In the genomic region with DNA sequence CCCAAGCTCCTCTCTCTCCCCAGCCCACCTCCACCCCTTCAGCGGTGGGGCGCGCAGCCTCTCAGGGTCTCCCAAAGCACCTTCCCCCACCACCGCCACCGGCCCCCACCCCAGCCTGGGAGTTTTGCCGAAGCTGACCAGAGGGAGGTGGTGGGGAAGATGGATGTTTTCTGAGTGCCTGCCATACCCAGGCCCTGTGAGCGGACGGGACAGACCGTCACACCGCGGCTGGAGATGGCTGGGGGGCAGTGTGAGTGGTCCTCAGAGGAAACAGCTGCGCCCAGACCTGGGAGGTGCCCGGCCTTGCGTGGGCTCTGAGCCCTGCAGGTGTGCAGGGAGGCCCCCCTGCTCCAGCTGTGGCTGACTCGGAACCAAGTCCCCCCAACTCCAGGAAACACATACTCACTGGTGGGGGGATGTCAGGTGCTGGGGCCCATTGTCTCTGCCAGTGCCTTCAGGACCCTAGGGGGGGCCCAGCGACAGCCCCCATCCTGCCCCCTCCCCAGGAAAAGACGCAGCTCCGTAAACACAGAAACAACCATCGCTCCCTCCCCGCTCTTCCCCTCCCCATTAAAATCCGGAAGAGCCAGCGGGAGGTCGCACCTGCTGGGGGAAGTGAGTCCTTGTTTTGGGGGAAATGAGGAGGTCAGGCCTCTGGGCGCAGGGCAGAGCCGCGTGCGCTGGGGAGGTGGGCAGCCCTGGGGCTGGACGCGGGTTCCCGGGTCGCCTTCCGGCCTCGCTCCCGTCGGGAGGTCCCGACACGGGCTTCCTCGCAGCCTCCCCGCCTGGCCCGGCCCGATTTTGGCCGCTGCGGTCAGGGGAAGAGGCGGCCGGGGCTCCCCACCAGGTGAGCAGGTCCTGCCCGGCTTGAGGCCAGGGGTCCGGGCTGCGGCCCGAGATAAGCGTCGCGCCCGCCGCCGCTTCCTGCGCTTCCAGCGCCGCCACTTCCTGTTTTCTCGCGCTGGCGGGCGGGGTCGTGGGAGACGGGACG, we compare ENCODE assay signal across 8 cellular contexts. TPM values are rescaled to one million over a fixed set of nuclear protein-coding genes. Genes with fewer than 3 reads are reported as not detected.
DNase-seq lines count a peak whose midpoint lies in the region; TF ChIP-seq lines count a peak whose summit lies in the region.

No MANE protein-coding gene starts in this region.

- CTCF ChIA-PET in AG04449 (lab: Yijun Ruan, JAX) = interaction anchor here (0.7 to 4.6 kb wide), 6 partner anchors 11 to 504 kb away, joined by 3 to 54 read pairs (median 10); partner anchors contain the start of genes SAMD10 and TCEA2

- peak overlapping the region; percentile 40 for H3K4me3 ChIP-seq in AG04449 (ENCODE audit: low read depth, low read length)

- DNase-seq in AG04449 (ENCODE audit: low read depth, low spot score) (no peak), lung microvascular endothelial cell (ENCODE audit: low read depth in 2 of 2) (peak; percentile 56 to 92), glomerular visceral epithelial cell (ENCODE audit: extremely low spot score) (no peak), middle frontal gyrus (ENCODE audit: extremely low spot score, low spot score) (no peak), SKM-1 (lab: John Stamatoyannopoulos, UW; ENCODE audit: unreplicated experiment) (no peak), NCI-H1694 (lab: John Stamatoyannopoulos, UW) (no peak)
- peak; percentile 35 for DNase-seq in activated naive CD4-positive, alpha-beta T cell treated with anti-CD3 and anti-CD28 coated beads, Interleukin-2, amount 50 U/mL, for 16 hours

- POLR2A ChIA-PET in AG04449 (lab: Yijun Ruan, JAX) = no interaction called here

- no peak for TF ChIP-seq CTCF in AG04449 (IDR thresholded peaks at IDR 0.05; ENCODE audit: insufficient read depth, low read length, missing control alignments)

- peak; percentile 40 for TF ChIP-seq POLR2A in GM19193 (IDR thresholded peaks at IDR 0.05; ENCODE audit: extremely low read depth, insufficient read depth, insufficient read length)

RNA-seq across cellular contexts. Expression of gene C20orf204, which starts 6.1 kb away (rescaled TPM):
- 4.8 and 6.9 TPM in 2 replicates for total RNA-seq in lung microvascular endothelial cell

RNA-seq across cellular contexts. Expression of gene SOX18, which starts 7.4 kb away (rescaled TPM):
- total RNA-seq in lung microvascular endothelial cell = 23.8 and 29.6 TPM in 2 replicates

RNA-seq across cellular contexts. Expression of gene TCEA2, which starts 20.9 kb away (rescaled TPM):
- 25.5 and 30.6 TPM in 2 replicates for total RNA-seq in lung microvascular endothelial cell

RNA-seq across cellular contexts. Expression of gene RGS19, which starts 37.2 kb away (rescaled TPM):
- 12.6 and 18.7 TPM in 2 replicates for total RNA-seq in lung microvascular endothelial cell

RNA-seq across cellular contexts. Expression of gene OPRL1, which starts 37.8 kb away (rescaled TPM):
- total RNA-seq in lung microvascular endothelial cell = 1.7 and 3.0 TPM in 2 replicates

Comparison
In these comparisons a context has a peak if more than half of its experiments do, and no peak if none do; other contexts are left out.
1. DNase-seq: peak in activated naive CD4-positive, alpha-beta T cell treated with anti-CD3 and anti-CD28 coated beads, Interleukin-2, amount 50 U/mL, for 16 hours (single experiment) and lung microvascular endothelial cell (2 of 2); none in AG04449 (single experiment), glomerular visceral epithelial cell (single experiment), middle frontal gyrus (single experiment), SKM-1 (single experiment) and NCI-H1694 (single experiment).